12 cellular contexts compared by ENCODE assay signal in genomic region chr13:19764237-19764636, GRCh38.
"Had no signal": no experiment of that assay in that cellular context is flagged by ENCODE, and none has a peak within 500 bp of the region (broad histone marks: within the 10 kb centered on the region; RNA-seq: fewer than 3 reads in every experiment).

No MANE protein-coding gene starts in this region.

- DNase-seq: activated naive CD4-positive, alpha-beta T cell treated with anti-CD3 and anti-CD28 coated beads for 36 hours; erythroblast; left cardiac atrium; lower lobe of right lung; ovary; T-helper 2 cell had no signal

- H3K9me3 Mint-ChIP-seq: activated naive CD4-positive, alpha-beta T cell treated with anti-CD3 and anti-CD28 coated beads for 36 hours; neural crest cell; WTC11 had no signal

- H3K27ac ChIP-seq: adrenal gland, gastroesophageal sphincter, lower lobe of right lung, ovary, thoracic aorta had no signal

- H3K4me3 ChIP-seq: adrenal gland, gastroesophageal sphincter, lower lobe of right lung, ovary, thoracic aorta had no signal

- H3K4me1 ChIP-seq: lower lobe of right lung had no signal

- H3K9me3 ChIP-seq: adrenal gland, gastroesophageal sphincter, lower lobe of right lung, ovary, thoracic aorta had no signal

- ATAC-seq: gastroesophageal sphincter, left cardiac atrium, lower lobe of right lung, sciatic nerve, WTC11 had no signal

- H3K36me3 ChIP-seq: ovary, thoracic aorta had no signal

- H3K4me3 Mint-ChIP-seq: activated naive CD4-positive, alpha-beta T cell treated with anti-CD3 and anti-CD28 coated beads for 36 hours; neural crest cell; WTC11 had no signal

- H3K27me3 ChIP-seq: adrenal gland, gastroesophageal sphincter, ovary had no signal
